Comparison of ENCODE assay signal across 21 cellular contexts in the genomic region with DNA sequence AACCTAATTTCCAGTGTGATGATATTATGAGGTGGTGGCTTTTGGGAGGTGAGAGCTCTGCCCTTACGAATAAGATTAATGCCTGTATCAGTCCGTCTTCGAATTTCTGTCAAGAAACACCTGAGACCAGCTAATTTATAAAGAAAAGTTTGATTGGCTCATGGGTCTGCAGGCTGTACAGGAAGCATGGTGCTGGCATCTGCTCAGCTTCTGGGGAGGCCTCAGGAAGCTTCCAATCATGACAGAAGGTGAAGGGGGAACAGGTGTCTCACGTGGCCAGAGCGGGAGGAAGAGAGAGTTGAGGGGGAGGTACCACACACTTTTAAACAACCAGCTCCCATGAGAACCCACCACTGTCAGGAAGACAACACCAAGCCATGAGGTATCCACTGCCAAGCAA. TPM values are rescaled to one million over a fixed set of nuclear protein-coding genes. Genes with fewer than 3 reads are reported as not detected.
DNase-seq lines count a peak whose midpoint lies in the region; FAIRE-seq and TF ChIP-seq lines count a peak whose summit lies in the region.
"Had no signal": no experiment of that assay in that cellular context is flagged by ENCODE, and none has a peak within 500 bp of the region (broad histone marks: within the 10 kb centered on the region; RNA-seq: fewer than 3 reads in every experiment).

No MANE protein-coding gene starts in this region.

- peaks cover 6% of the 10 kb centered on the region for H3K27me3 Mint-ChIP-seq in T-helper 1 cell treated with Interleukin-12 subunit alpha and Interleukin-12 subunit beta and Interleukin-4 antibody, amounts not matched to agents 30 μg/mL and 1 μg/mL, for 36 hours (ENCODE audit: low read depth)
- H3K27me3 Mint-ChIP-seq in HFFc6 (ENCODE audit: insufficient read depth), result peaks cover 6% of the 10 kb centered on the region
- H3K27me3 Mint-ChIP-seq in progenitor cell of endocrine pancreas, result no peaks in the 10 kb centered on the region

- intact Hi-C loops in lower leg skin (cut with DNase I; ENCODE audit: low total_unique reads), result no loop called here

- no peak for TF ChIP-seq RAD21 in H1 (IDR thresholded peaks at IDR 0.05 in 1 of 2, conservative IDR thresholded peaks at IDR 0.05 in 1 of 2; ENCODE audit: low read depth in 2 of 2, low read length in 2 of 2)

- no peak for DNase-seq in T-helper 1 cell
- no peak for DNase-seq in HFFc6
- no peak for DNase-seq in H1 (ENCODE audit: low read depth in 1 of 2, low spot score in 2 of 2)
- no peak for DNase-seq in progenitor cell of endocrine pancreas (ENCODE audit: low spot score, unreplicated experiment)
- no peak for DNase-seq in iPS-NIHi7 (ENCODE audit: extremely low spot score)
- DNase-seq in lower leg skin (ENCODE audit: low spot score in 2 of 2), result no peak
- DNase-seq: CD4-positive, alpha-beta memory T cell; DND-41; EL; HCEC 1CT had no signal

- no peaks in the 10 kb centered on the region for H3K79me2 ChIP-seq in H1 (ENCODE audit: control insufficient read depth in 1 of 2, insufficient read depth in 2 of 2, low read length in 2 of 2)

- H3K18ac ChIP-seq in H1 (ENCODE audit: extremely low read depth, low read length), result no peak overlapping the region

- peaks cover 37% of the 10 kb centered on the region for H3K4me1 Mint-ChIP-seq in T-helper 1 cell treated with Interleukin-12 subunit alpha and Interleukin-12 subunit beta and Interleukin-4 antibody, amounts not matched to agents 30 μg/mL and 1 μg/mL, for 36 hours (ENCODE audit: low read depth)
- peaks cover 65% of the 10 kb centered on the region for H3K4me1 Mint-ChIP-seq in HFFc6 (ENCODE audit: low read depth)
- H3K4me1 Mint-ChIP-seq in progenitor cell of endocrine pancreas (ENCODE audit: low read depth), result peaks cover 17% of the 10 kb centered on the region

- no peak overlapping the region for H3K56ac ChIP-seq in H1 (replicated peaks; ENCODE audit: insufficient read length, low read depth, low read length)

- no peak overlapping the region for H3K4ac ChIP-seq in H1 (replicated peaks; ENCODE audit: insufficient read length, low read depth, low read length)

- no peak overlapping the region for H3K4me2 ChIP-seq in H1 (ENCODE audit: insufficient read depth in 1 of 2, low read depth in 2 of 2, low read length in 2 of 2)
- H3K4me2 ChIP-seq: BLaER1 had no signal

- no peak overlapping the region for H2BK12ac ChIP-seq in H1 (ENCODE audit: low read depth, low read length)

- H3K9me3 Mint-ChIP-seq in T-helper 1 cell treated with Interleukin-12 subunit alpha and Interleukin-12 subunit beta and Interleukin-4 antibody, amounts not matched to agents 30 μg/mL and 1 μg/mL, for 36 hours, result peaks cover 7% of the 10 kb centered on the region
- peaks cover 15% of the 10 kb centered on the region for H3K9me3 Mint-ChIP-seq in HFFc6
- H3K9me3 Mint-ChIP-seq in progenitor cell of endocrine pancreas (ENCODE audit: low read depth), result peaks cover 6% of the 10 kb centered on the region
- H3K9me3 Mint-ChIP-seq: CD4-positive, alpha-beta memory T cell had no signal

- peak overlapping the region; percentile 53; the same call in 1 of the 2 replicates for H2AK5ac ChIP-seq in H1 (ENCODE audit: low read depth, low read length)

- H3K4me3 ChIP-seq in H1 (ENCODE audit: extremely low read depth in 1 of 4, insufficient read depth in 2 of 4, low read depth in 3 of 4, low read length in 4 of 4) (no peak overlapping the region), lower leg skin (ENCODE audit: low read depth, poor library complexity, severe bottlenecking) (no peak overlapping the region)
- H3K4me3 ChIP-seq: BLaER1, GM12878 had no signal

- FAIRE-seq in H1 (lab: Jason Lieb, UNC), result no peak
- FAIRE-seq: GM12878 had no signal

- H3K4me3 Mint-ChIP-seq in T-helper 1 cell treated with Interleukin-12 subunit alpha and Interleukin-12 subunit beta and Interleukin-4 antibody, amounts not matched to agents 30 μg/mL and 1 μg/mL, for 36 hours, result no peak overlapping the region
- H3K4me3 Mint-ChIP-seq in HFFc6 (no peak overlapping the region), progenitor cell of endocrine pancreas (ENCODE audit: low read depth) (no peak overlapping the region)
- H3K4me3 Mint-ChIP-seq: CD14-positive monocyte had no signal

- TF ChIP-seq POLR2A in H1 (IDR thresholded peaks at IDR 0.05; ENCODE audit: control extremely low read depth in 1 of 2, low read depth in 2 of 2, low read length in 2 of 2) (no peak), lower leg skin (IDR thresholded peaks at IDR 0.05) (no peak)

- no peaks in the 10 kb centered on the region for H3K27me3 ChIP-seq in H1 (replicated peaks in 1 of 4; ENCODE audit: control insufficient read depth in 3 of 4, extremely low read depth in 1 of 4, insufficient read depth in 3 of 4, low read length in 3 of 4)

- POLR2A ChIA-PET in H1 (lab: Charles Lee; ENCODE audit: partially characterized antibody), result interaction anchor here (0.9 kb wide), 1 partner anchor 34 kb away, joined by 3 read pairs; no protein-coding TSS in a partner anchor

- H3K23ac ChIP-seq in H1 (ENCODE audit: insufficient read length), result no peak overlapping the region

- H4K5ac ChIP-seq in H1 (ENCODE audit: insufficient read length, low read depth, low read length), result no peak overlapping the region

- H2BK5ac ChIP-seq in H1 (ENCODE audit: low read depth, low read length), result no peak overlapping the region

- no peak overlapping the region for H4K8ac ChIP-seq in H1 (ENCODE audit: extremely low read depth, insufficient read depth, low read length)

- H4K91ac ChIP-seq in H1 (replicated peaks; ENCODE audit: insufficient read length, low read length), result no peak overlapping the region

- no peak overlapping the region for H2BK120ac ChIP-seq in H1 (replicated peaks; ENCODE audit: low read depth, low read length)

- no peaks in the 10 kb centered on the region for H3K79me1 ChIP-seq in H1 (ENCODE audit: low read depth, low read length)

- CTCF ChIA-PET in H1 (lab: Charles Lee; ENCODE audit: partially characterized antibody), result interaction anchor here (1.1 to 7.2 kb wide), 3 partner anchors 13 to 401 kb away, joined by 3 to 37 read pairs (median 4); no protein-coding TSS in a partner anchor

- H3K23me2 ChIP-seq in H1 (ENCODE audit: low read depth, low read length), result peaks cover 9% of the 10 kb centered on the region; the same call in 1 of the 2 replicates

- 97% methylated on average over 5 of the region's 5 CpGs; no CpG with 5 or more reads in 1 of the 2 experiments for WGBS in H1 (ENCODE audit: extremely low coverage in 1 of 2, insufficient coverage in 1 of 2, insufficient read length in 1 of 2, insufficient replicate concordance in 2 of 2, low coverage in 1 of 2, low lambda C conversion rate in 2 of 2, missing lambda C conversion rate in 1 of 2), 2 experiments
- WGBS in lower leg skin, 2 donors, result 94% methylated on average over 5 of the region's 5 CpGs

- no peak overlapping the region for H3K14ac ChIP-seq in H1 (ENCODE audit: insufficient read length)

- peaks cover 0 to 6% of the 10 kb centered on the region in 2 experiments for H4K20me1 ChIP-seq in H1 (replicated peaks in 1 of 2; ENCODE audit: control insufficient read depth in 1 of 2, insufficient read depth in 2 of 2, low read length in 2 of 2)
- H4K20me1 ChIP-seq: BLaER1 had no signal

- no peak overlapping the region for H2BK20ac ChIP-seq in H1 (ENCODE audit: low read length)

- no peak overlapping the region for H3K9ac ChIP-seq in H1 (replicated peaks in 1 of 4; ENCODE audit: extremely low read depth in 1 of 4, low read depth in 3 of 4, low read length in 3 of 4)
- H3K9ac ChIP-seq: BLaER1 had no signal

- peaks cover 0 to 3% of the 10 kb centered on the region in 2 experiments; a peak in 1 of 4 replicates for H3K9me3 ChIP-seq in H1 (ENCODE audit: insufficient read depth in 2 of 2, low read depth in 1 of 2, low read length in 1 of 2)
- H3K9me3 ChIP-seq: BLaER1 had no signal

- no peak for TF ChIP-seq CTCF in HFFc6 (IDR thresholded peaks at IDR 0.05)
- TF ChIP-seq CTCF in H1 (IDR thresholded peaks at IDR 0.05; ENCODE audit: control extremely low read depth in 1 of 3, insufficient read depth in 1 of 3, low read depth in 1 of 3, low read length in 3 of 3), result no peak
- no peak for TF ChIP-seq CTCF in progenitor cell of endocrine pancreas (IDR thresholded peaks at IDR 0.05; ENCODE audit: unreplicated experiment)
- TF ChIP-seq CTCF in lower leg skin (IDR thresholded peaks at IDR 0.05), result no peak

- H3K27ac Mint-ChIP-seq in T-helper 1 cell treated with Interleukin-12 subunit alpha and Interleukin-12 subunit beta and Interleukin-4 antibody, amounts not matched to agents 30 μg/mL and 1 μg/mL, for 36 hours, result peak overlapping the region; percentile 34
- H3K27ac Mint-ChIP-seq in HFFc6, result peak overlapping the region; percentile 68
- H3K27ac Mint-ChIP-seq in progenitor cell of endocrine pancreas, result peak overlapping the region; percentile 41
- H3K27ac Mint-ChIP-seq: IgD-negative memory B cell had no signal

- H2BK15ac ChIP-seq in H1 (ENCODE audit: low read length), result no peak overlapping the region

- peaks cover 13% of the 10 kb centered on the region for H3K36me3 Mint-ChIP-seq in T-helper 1 cell treated with Interleukin-12 subunit alpha and Interleukin-12 subunit beta and Interleukin-4 antibody, amounts not matched to agents 30 μg/mL and 1 μg/mL, for 36 hours (ENCODE audit: low read depth)
- H3K36me3 Mint-ChIP-seq in HFFc6 (ENCODE audit: low read depth), result peaks cover 14% of the 10 kb centered on the region
- no peaks in the 10 kb centered on the region for H3K36me3 Mint-ChIP-seq in progenitor cell of endocrine pancreas (ENCODE audit: insufficient read depth)

- H3K27ac ChIP-seq in H1 (ENCODE audit: low read depth, low read length), result no peak overlapping the region
- H3K27ac ChIP-seq: 22Rv1, BLaER1, HL-60 had no signal

- H3K36me3 ChIP-seq in H1 (ENCODE audit: control insufficient read depth in 2 of 4, insufficient read depth in 4 of 4, low read length in 3 of 4), result no peaks in the 10 kb centered on the region
- H3K36me3 ChIP-seq: BLaER1 had no signal

- peaks cover 4 to 21% (median 15%) of the 10 kb centered on the region in 4 experiments for H3K4me1 ChIP-seq in H1 (replicated peaks in 1 of 4; ENCODE audit: control insufficient read depth in 3 of 4, insufficient read depth in 4 of 4, low read length in 3 of 4)

- TF ChIP-seq EP300 in H1 (IDR thresholded peaks at IDR 0.05; ENCODE audit: borderline replicate concordance in 1 of 2, low read depth in 2 of 2, low read length in 2 of 2), result no peak

- no peak overlapping the region for H2AFZ ChIP-seq in H1 (ENCODE audit: low read length)

RNA-seq across cellular contexts. Expression of a gene that starts 46.9 kb away (rescaled TPM):
- under 1 TPM in 2 of 6 experiments, not detected in 4; 0.14 to 0.20 TPM for total RNA-seq in HFFc6 (2021; fragmentation: NEBNext Ultra II Directional; extraction: Animal tissue kit (Norgen Biotek cat#: 25700))
- total RNA-seq in H1 (2021; fragmentation: NEBNext Ultra II Directional; extraction: Animal tissue kit (Norgen Biotek cat#: 25700)), result not detected in 2 replicates
- not detected in 2 replicates for polyA plus RNA-seq in H1 (2011; rRNA removed)
- not detected for polyA plus RNA-seq in H1 (2011; cell fraction: cytosol; rRNA removed)
- 0.17 TPM for polyA plus RNA-seq in H1 (2011; cell fraction: nucleus; rRNA removed)
- not detected in 4 replicates for polyA plus RNA-seq in H1 (2012, experiment 1 of 2)
- not detected for polyA plus RNA-seq in H1 (2012, experiment 2 of 2)
- polyA plus RNA-seq in H1 (2013, experiment 1 of 2), result not detected
- polyA plus RNA-seq in H1 (2013, experiment 2 of 2), result not detected
- polyA minus RNA-seq in H1 (2011; rRNA and poly(A)+ RNA removed), result not detected in 2 replicates
- polyA minus RNA-seq in H1 (2011; cell fraction: cytosol; rRNA and poly(A)+ RNA removed), result not detected
- 0.40 TPM for polyA minus RNA-seq in H1 (2011; cell fraction: nucleus; rRNA and poly(A)+ RNA removed)
- total RNA-seq in progenitor cell of endocrine pancreas, result 0.27 and 0.43 TPM in 2 replicates
- total RNA-seq in lower leg skin, result not detected
- total RNA-seq: A673; CD4-positive, alpha-beta memory T cell; G401; GM12878; H4; HT1080 had no signal
- polyA plus RNA-seq: CD14-positive monocyte; CD4-positive, alpha-beta memory T cell; GM12878; IgD-negative memory B cell had no signal

RNA-seq across cellular contexts. Expression of a gene that starts 52.0 kb away (rescaled TPM):
- total RNA-seq in HFFc6 (2021; fragmentation: NEBNext Ultra II Directional; extraction: Animal tissue kit (Norgen Biotek cat#: 25700)), result 10 to 100 TPM; 81.6 to 90.0 (median 87.7) TPM
- 66.1 and 70.2 TPM in 2 replicates for total RNA-seq in H1 (2021; fragmentation: NEBNext Ultra II Directional; extraction: Animal tissue kit (Norgen Biotek cat#: 25700))
- polyA plus RNA-seq in H1 (2011; rRNA removed), result 66.8 and 72.0 TPM in 2 replicates
- 74.2 TPM for polyA plus RNA-seq in H1 (2011; cell fraction: cytosol; rRNA removed)
- polyA plus RNA-seq in H1 (2011; cell fraction: nucleus; rRNA removed), result 49.9 TPM
- polyA plus RNA-seq in H1 (2012, experiment 1 of 2), result 50.4 to 65.9 TPM (median 63.1 TPM) in 4 replicates
- 54.6 TPM for polyA plus RNA-seq in H1 (2012, experiment 2 of 2)
- 37.6 TPM for polyA plus RNA-seq in H1 (2013, experiment 1 of 2)
- 37.1 TPM for polyA plus RNA-seq in H1 (2013, experiment 2 of 2)
- polyA minus RNA-seq in H1 (2011; rRNA and poly(A)+ RNA removed), result 27.6 and 39.4 TPM in 2 replicates
- 13.7 TPM for polyA minus RNA-seq in H1 (2011; cell fraction: cytosol; rRNA and poly(A)+ RNA removed)
- 22.0 TPM for polyA minus RNA-seq in H1 (2011; cell fraction: nucleus; rRNA and poly(A)+ RNA removed)
- total RNA-seq in progenitor cell of endocrine pancreas (25.9 and 26.8 TPM in 2 replicates), lower leg skin (10 to 100 TPM; 19.7 to 31.0 (median 25.7) TPM)
